ENCODE assay signal across 8 cellular contexts in the genomic region with DNA sequence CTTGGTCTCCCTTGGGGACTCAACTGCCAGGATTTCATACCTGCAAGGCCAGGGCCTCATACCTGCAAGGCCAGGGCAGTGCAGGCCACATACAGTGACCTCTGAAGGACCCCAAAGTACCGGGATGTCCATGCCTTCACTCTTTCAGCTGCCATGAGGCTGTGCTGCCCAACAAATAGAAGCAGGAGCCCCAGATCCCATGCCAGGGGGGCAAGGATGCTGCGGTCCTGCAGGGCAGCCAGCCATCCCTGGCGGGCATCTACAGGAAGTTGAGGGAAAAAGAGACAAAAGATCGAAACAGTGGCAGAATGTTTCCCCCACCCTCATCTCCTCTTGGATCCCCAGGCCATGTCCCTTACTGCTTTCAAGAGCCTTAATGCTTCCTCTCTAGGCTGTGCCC. TPM values are rescaled to one million over a fixed set of nuclear protein-coding genes. Genes with fewer than 3 reads are reported as not detected.
A peak's percentile ranks its signal among the peaks of the same experiment; 100 is the strongest.
DNase-seq lines count a peak whose midpoint lies in the region; ATAC-seq and TF ChIP-seq lines count a peak whose summit lies in the region.

No MANE protein-coding gene starts in this region.

- H3K4me2 ChIP-seq in PC-3 (ENCODE audit: low read length): peak overlapping the region; percentile 90

- peak overlapping the region; percentile 37 for H3K4me3 ChIP-seq in CD8-positive, alpha-beta memory T cell (ENCODE audit: low read length)
- peak overlapping the region; percentile 81 for H3K4me3 ChIP-seq in PC-3 (ENCODE audit: low read length)
- H3K4me3 ChIP-seq in epithelial cell of esophagus (ENCODE audit: low read length): peak overlapping the region; percentile 72
- H3K4me3 ChIP-seq in ovary: peak overlapping the region; percentile 73

- no peaks in the 10 kb centered on the region for H3K9me3 ChIP-seq in CD8-positive, alpha-beta memory T cell (ENCODE audit: low read length)
- H3K9me3 ChIP-seq in PC-3 (ENCODE audit: low read length) (no peaks in the 10 kb centered on the region), ovary (no peaks in the 10 kb centered on the region)

- no peaks in the 10 kb centered on the region for H3K9me2 ChIP-seq in PC-3 (replicated peaks; ENCODE audit: low read length)

- DNase-seq in CD8-positive, alpha-beta memory T cell: no peak
- DNase-seq in PC-3 (no peak), epithelial cell of esophagus (ENCODE audit: low read depth) (no peak), ovary (peak in 2 of 5 donors; percentile 39 to 45), islet precursor cell (no peak)
- no peak for DNase-seq in central memory CD4-positive, alpha-beta T cell

- POLR2A ChIA-PET in CD8-positive, alpha-beta memory T cell (lab: Charles Lee): interaction anchor here (1.0 kb wide), 1 partner anchor 27 kb away, joined by 3 read pairs; the partner anchor contains the start of gene MDC1
- POLR2A ChIA-PET in PC-3 (lab: Charles Lee; ENCODE audit: unreplicated experiment): interaction anchor here (0.6 to 0.7 kb wide), 2 partner anchors 52 to 53 kb away, joined by 5 to 16 read pairs; partner anchors contain the start of gene FLOT1

- no peak for TF ChIP-seq EP300 in ovary (IDR thresholded peaks at IDR 0.05)

- no peaks in the 10 kb centered on the region for H3K27me3 ChIP-seq in CD8-positive, alpha-beta memory T cell (ENCODE audit: insufficient read depth, low read length, poor library complexity, severe bottlenecking)
- H3K27me3 ChIP-seq in PC-3 (ENCODE audit: low read length) (no peaks in the 10 kb centered on the region), ovary (no peaks in the 10 kb centered on the region)

- CTCF ChIA-PET in CD8-positive, alpha-beta memory T cell (lab: Charles Lee): interaction anchor here (1.4 to 3.1 kb wide), 5 partner anchors 10 to 33 kb away, joined by 3 to 23 read pairs (median 21); no protein-coding TSS in a partner anchor
- CTCF ChIA-PET in PC-3 (lab: Charles Lee): no interaction called here

- 25 to 29% (median 28%) methylated on average over 4 of the region's 4 CpGs for WGBS in ovary, 3 donors

- H3K27ac Mint-ChIP-seq in CD8-positive, alpha-beta memory T cell: peak overlapping the region; percentile 58 to 99 (median 94)

- peaks cover 47% of the 10 kb centered on the region for H3K79me2 ChIP-seq in PC-3 (ENCODE audit: low read length)

- H3K36me3 Mint-ChIP-seq in CD8-positive, alpha-beta memory T cell: peaks cover 0 to 21% (median 2%) of the 10 kb centered on the region in 3 donors

- TF ChIP-seq POLR2A in ovary (IDR thresholded peaks at IDR 0.05): no peak

- no peaks in the 10 kb centered on the region for H3K27me3 Mint-ChIP-seq in CD8-positive, alpha-beta memory T cell

- BruUV-seq in PC-3 (replicated peaks; lab: Mats Ljungman, UMichigan): no TSS peak

- H2AFZ ChIP-seq in PC-3 (ENCODE audit: low read length): no peak overlapping the region

- peak overlapping the region; percentile 74 for H3K9ac ChIP-seq in PC-3 (ENCODE audit: low read length)

- H3F3A ChIP-seq in PC-3 (ENCODE audit: low read length, unreplicated experiment): no peaks in the 10 kb centered on the region

- H3K9me3 Mint-ChIP-seq in CD8-positive, alpha-beta memory T cell: no peaks in the 10 kb centered on the region

- ATAC-seq in PC-3: no peak
- no peak for ATAC-seq in GM19328 (IDR thresholded peaks at IDR 0.05; ENCODE audit: unreplicated experiment)
- no peak for ATAC-seq in GM21423 (IDR thresholded peaks at IDR 0.05; ENCODE audit: unreplicated experiment)

- H3K27ac ChIP-seq in CD8-positive, alpha-beta memory T cell (ENCODE audit: low read depth, low read length): peak overlapping the region; percentile 24
- peak overlapping the region; percentile 47 for H3K27ac ChIP-seq in PC-3 (ENCODE audit: low read length)
- peak overlapping the region in 1 of 2 donors; percentile 81 for H3K27ac ChIP-seq in ovary

- no peaks in the 10 kb centered on the region for H3K36me3 ChIP-seq in CD8-positive, alpha-beta memory T cell (ENCODE audit: insufficient read depth, low read length)
- H3K36me3 ChIP-seq in PC-3 (ENCODE audit: low read depth, low read length): no peaks in the 10 kb centered on the region
- no peaks in the 10 kb centered on the region for H3K36me3 ChIP-seq in ovary

- peaks cover 37% of the 10 kb centered on the region for H3K4me1 ChIP-seq in CD8-positive, alpha-beta memory T cell (ENCODE audit: insufficient read depth, low read length)
- H3K4me1 ChIP-seq in PC-3 (ENCODE audit: insufficient read depth, low read length): peaks cover 48% of the 10 kb centered on the region
- peaks cover 8% of the 10 kb centered on the region for H3K4me1 ChIP-seq in ovary (ENCODE audit: insufficient read depth)

- H3K4me3 Mint-ChIP-seq in CD8-positive, alpha-beta memory T cell: peak overlapping the region; percentile 81 to 100 (median 90)

- TF ChIP-seq CTCF in PC-3 (conservative IDR thresholded peaks at IDR 0.05; ENCODE audit: low read depth, low read length) (no peak), epithelial cell of esophagus (IDR thresholded peaks at IDR 0.05; ENCODE audit: insufficient read depth, low read depth, low read length, missing control alignments) (no peak), ovary (IDR thresholded peaks at IDR 0.05) (no peak)

- intact Hi-C loops in PC-3 (cut with micrococcal nuclease) (loop anchor here (5.0 kb wide), 1 partner anchor 132 kb away; no protein-coding TSS in a partner anchor), ovary (cut with DNase I) (loop anchor here in 3 of 4 donors (5.0 to 10.0 kb wide), 2 partner anchors 73 to 195 kb away; partner anchors contain the start of genes DDR1 (in 2 of the 3), MRPS18B (in 1 of the 3) and PPP1R10 (in 1 of the 3))

- peaks cover 40 to 53% (median 40%) of the 10 kb centered on the region in 3 donors for H3K4me1 Mint-ChIP-seq in CD8-positive, alpha-beta memory T cell

- H4K20me1 ChIP-seq in PC-3 (ENCODE audit: low read length): no peaks in the 10 kb centered on the region

RNA-seq across cellular contexts. Expression of gene NRM, which starts 0.8 kb away (rescaled TPM):
- total RNA-seq in CD8-positive, alpha-beta memory T cell: 10 to 100 TPM; 28.1 to 29.2 TPM
- polyA plus RNA-seq in CD8-positive, alpha-beta memory T cell: 11.7 TPM
- total RNA-seq in PC-3 (2014; rRNA removed) (8.5 and 14.8 TPM in 2 replicates), ovary (10 to 100 TPM in 5 of 7 donors, 1 to 10 TPM in 2; 3.4 to 23.2 (median 15.3) TPM)
- 10 to 100 TPM; 15.3 to 15.4 TPM for polyA plus RNA-seq in ovary

RNA-seq across cellular contexts. Expression of gene PPP1R18, which starts 3.5 kb away (rescaled TPM):
- 100 to 1,000 TPM; 149 to 153 TPM for total RNA-seq in CD8-positive, alpha-beta memory T cell
- polyA plus RNA-seq in CD8-positive, alpha-beta memory T cell: 166 TPM
- total RNA-seq in PC-3 (2014; rRNA removed): 49.9 and 76.0 TPM in 2 replicates
- total RNA-seq in ovary: 10 to 100 TPM; 14.7 to 86.4 (median 56.0) TPM
- polyA plus RNA-seq in ovary: 10 to 100 TPM; 51.0 to 95.9 TPM

RNA-seq across cellular contexts. Expression of gene DHX16, which starts 17.2 kb away (rescaled TPM):
- 10 to 100 TPM; 47.5 to 49.1 TPM for total RNA-seq in CD8-positive, alpha-beta memory T cell
- polyA plus RNA-seq in CD8-positive, alpha-beta memory T cell: 31.0 TPM
- total RNA-seq in PC-3 (2014; rRNA removed): 50.0 and 75.6 TPM in 2 replicates
- total RNA-seq in ovary: 10 to 100 TPM; 18.0 to 27.4 (median 22.5) TPM
- polyA plus RNA-seq in ovary: 10 to 100 TPM; 19.3 to 27.4 TPM

RNA-seq across cellular contexts. Expression of gene MDC1, which starts 27.1 kb away (rescaled TPM):
- 10 to 100 TPM; 59.4 to 71.1 TPM for total RNA-seq in CD8-positive, alpha-beta memory T cell
- 6.4 TPM for polyA plus RNA-seq in CD8-positive, alpha-beta memory T cell
- 19.6 and 24.9 TPM in 2 replicates for total RNA-seq in PC-3 (2014; rRNA removed)
- 10 to 100 TPM; 13.1 to 62.5 (median 43.9) TPM for total RNA-seq in ovary
- 10 to 100 TPM; 20.1 to 39.0 TPM for polyA plus RNA-seq in ovary

RNA-seq across cellular contexts. Expression of gene TUBB, which starts 30.2 kb away (rescaled TPM):
- total RNA-seq in CD8-positive, alpha-beta memory T cell: 1,000 to 10,000 TPM; 1,610 to 1,639 TPM
- 136 TPM for polyA plus RNA-seq in CD8-positive, alpha-beta memory T cell
- 1,245 and 1,398 TPM in 2 replicates for total RNA-seq in PC-3 (2014; rRNA removed)
- total RNA-seq in ovary: 100 to 1,000 TPM; 242 to 697 (median 630) TPM
- polyA plus RNA-seq in ovary: 100 to 1,000 TPM; 370 to 772 TPM
